ENCODE assay signal across 8 cellular contexts in genomic region chr7:128739048-128739962, GRCh38. TPM values are rescaled to one million over a fixed set of nuclear protein-coding genes. Genes with fewer than 3 reads are reported as not detected.
DNase-seq lines count a peak whose midpoint lies in the region; ATAC-seq and TF ChIP-seq lines count a peak whose summit lies in the region.

CALU (plus strand) TSS chr7:128739359; CDS start chr7:128748584, 9,225 bp downstream.

- peak within 1 kb of the TSS; percentile 15; the same call in 1 of the 2 replicates for H3K27ac ChIP-seq in KMS-11
- peak within 1 kb of the TSS; percentile 86 to 92 (median 86) for H3K27ac ChIP-seq in Peyer's patch
- H3K27ac ChIP-seq in esophagus muscularis mucosa (replicated peaks in 1 of 4) = peak within 1 kb of the TSS; percentile 91 to 99 (median 94)
- peak within 1 kb of the TSS; percentile 96 for H3K27ac ChIP-seq in muscle layer of duodenum (ENCODE audit: low read length)

- peak within 1 kb of the TSS; percentile 95 for H3K27ac Mint-ChIP-seq in activated T-cell treated with anti-CD3 and anti-CD28 coated beads, Interleukin-2, amount 50 U/mL, for 72 hours

- H3K9me3 ChIP-seq in Peyer's patch = no peaks in the 10 kb centered on the region
- no peaks in the 10 kb centered on the region for H3K9me3 ChIP-seq in esophagus muscularis mucosa
- H3K9me3 ChIP-seq in muscle layer of duodenum (ENCODE audit: control insufficient read depth in 1 of 2, low read length in 2 of 2) = no peaks in the 10 kb centered on the region

- DNase-seq in DMS53 treated with DMSO at 0.1 percent for 48 hours (lab: John Stamatoyannopoulos, UW; ENCODE audit: unreplicated experiment) (peak; percentile 97), Peyer's patch (peak; percentile 94 to 98 (median 97)), esophagus muscularis mucosa (ENCODE audit: extremely low spot score) (peak; percentile 99)
- peak; percentile 97 for DNase-seq in activated T-cell treated with anti-CD3 and anti-CD28 coated beads, Interleukin-2, amount 50 U/mL, for 72 hours
- peak; percentile 88 to 90 for DNase-seq in stimulated activated CD8-positive, alpha-beta memory T cell treated with anti-CD3 and anti-CD28 coated beads, Interleukin-7, amount 100 ng/mL, for 4 hours (ENCODE audit: low read depth in 2 of 2)

- H3K4me1 ChIP-seq in KMS-11 (ENCODE audit: low read depth, poor library complexity, severe bottlenecking) (peaks cover 22% of the 10 kb centered on the region), Peyer's patch (peaks cover 0 to 29% (median 0%) of the 10 kb centered on the region in 4 donors), esophagus muscularis mucosa (peaks cover 34 to 55% (median 54%) of the 10 kb centered on the region in 4 donors), muscle layer of duodenum (ENCODE audit: control insufficient read depth in 1 of 2, insufficient read depth in 2 of 2, low read length in 2 of 2) (peaks cover 11 to 22% of the 10 kb centered on the region in 2 donors)

- H3K4me3 Mint-ChIP-seq in activated T-cell treated with anti-CD3 and anti-CD28 coated beads, Interleukin-2, amount 50 U/mL, for 72 hours = peak within 1 kb of the TSS; percentile 89 to 99

- peak within 1 kb of the TSS; percentile 61; the same call in 1 of the 2 replicates for H3K9ac ChIP-seq in KMS-11

- TF ChIP-seq POLR2A in Peyer's patch (IDR thresholded peaks at IDR 0.05) = peak; percentile 73 to 81
- peak; percentile 96 for TF ChIP-seq POLR2A in esophagus muscularis mucosa (IDR thresholded peaks at IDR 0.05; ENCODE audit: low read depth)

- H3K36me3 Mint-ChIP-seq in activated T-cell treated with anti-CD3 and anti-CD28 coated beads, Interleukin-2, amount 50 U/mL, for 72 hours (ENCODE audit: insufficient read depth in 2 of 2) = peaks cover 3 to 4% of the 10 kb centered on the region in 2 donors

- peak; percentile 97 for ATAC-seq in GM21737 (IDR thresholded peaks at IDR 0.05; ENCODE audit: unreplicated experiment)
- ATAC-seq in activated T-cell treated with anti-CD3 and anti-CD28 coated beads, Interleukin-2, amount 50 U/mL, for 72 hours (replicated peaks in 1 of 2) = peak; percentile 97 to 98

- peaks cover 47% of the 10 kb centered on the region for H3K4me1 Mint-ChIP-seq in activated T-cell treated with anti-CD3 and anti-CD28 coated beads, Interleukin-2, amount 50 U/mL, for 72 hours (ENCODE audit: low read depth)

- H3K4me3 ChIP-seq in KMS-11 (IDR thresholded peaks at IDR 0.05; ENCODE audit: insufficient read depth, low read depth, low read length) (peak within 1 kb of the TSS; percentile 22), Peyer's patch (peak within 1 kb of the TSS; percentile 85 to 99 (median 92)), esophagus muscularis mucosa (peak within 1 kb of the TSS; percentile 78 to 97 (median 88)), muscle layer of duodenum (ENCODE audit: low read depth in 1 of 2, low read length in 2 of 2) (peak within 1 kb of the TSS; percentile 69 to 97)

- H4K20me1 ChIP-seq in KMS-11 (ENCODE audit: insufficient read depth) = peaks cover 18% of the 10 kb centered on the region; the same call in 1 of the 2 replicates

- intact Hi-C loops in esophagus muscularis mucosa (cut with DNase I) = loop anchor here (5.0 to 10.0 kb wide), 2 partner anchors 53 to 135 kb away; partner anchors contain the start of gene CCDC136

- WGBS in esophagus muscularis mucosa = 0% methylated on average over 21 of the region's 74 CpGs

- peaks cover 0 to 2% of the 10 kb centered on the region in 2 donors for H3K9me3 Mint-ChIP-seq in activated T-cell treated with anti-CD3 and anti-CD28 coated beads, Interleukin-2, amount 50 U/mL, for 72 hours

- TF ChIP-seq EP300 in esophagus muscularis mucosa (IDR thresholded peaks at IDR 0.05) = no peak

- no peaks in the 10 kb centered on the region for H3K27me3 ChIP-seq in KMS-11 (ENCODE audit: insufficient read depth, low read depth)
- H3K27me3 ChIP-seq in Peyer's patch = no peaks in the 10 kb centered on the region
- no peaks in the 10 kb centered on the region for H3K27me3 ChIP-seq in esophagus muscularis mucosa
- H3K27me3 ChIP-seq in muscle layer of duodenum (ENCODE audit: low read depth, low read length) = no peaks in the 10 kb centered on the region

- no peaks in the 10 kb centered on the region for H3K27me3 Mint-ChIP-seq in activated T-cell treated with anti-CD3 and anti-CD28 coated beads, Interleukin-2, amount 50 U/mL, for 72 hours (ENCODE audit: low read depth)

- H3K4me2 ChIP-seq in KMS-11 = peak within 1 kb of the TSS; percentile 100

- no peaks in the 10 kb centered on the region for H3K36me3 ChIP-seq in KMS-11 (ENCODE audit: insufficient read depth)
- no peaks in the 10 kb centered on the region for H3K36me3 ChIP-seq in Peyer's patch
- no peaks in the 10 kb centered on the region for H3K36me3 ChIP-seq in esophagus muscularis mucosa
- H3K36me3 ChIP-seq in muscle layer of duodenum (ENCODE audit: control insufficient read depth in 1 of 2, insufficient read depth in 2 of 2, low read length in 2 of 2) = peaks cover 0 to 22% of the 10 kb centered on the region in 2 donors

- peak within 1 kb of the TSS; percentile 96 for H2AFZ ChIP-seq in KMS-11 (ENCODE audit: low read depth)

- peaks cover 51% of the 10 kb centered on the region for H3K79me2 ChIP-seq in KMS-11 (ENCODE audit: insufficient read depth, low read depth)

- TF ChIP-seq CTCF in KMS-11 (conservative IDR thresholded peaks at IDR 0.05; ENCODE audit: low read depth, low read length) (no peak), Peyer's patch (IDR thresholded peaks at IDR 0.05) (no peak), esophagus muscularis mucosa (IDR thresholded peaks at IDR 0.05) (peak in 1 of 3 experiments; percentile 12)

RNA-seq across cellular contexts. Expression of gene CALU, which starts in this region (rescaled TPM):
- 10 to 100 TPM; 21.6 to 42.1 (median 27.6) TPM for total RNA-seq in Peyer's patch
- total RNA-seq in activated T-cell treated with anti-CD3 and anti-CD28 coated beads, Interleukin-2, amount 50 U/mL, for 72 hours = 10 to 100 TPM; 32.2 to 32.4 TPM
- 100 to 1,000 TPM; 188 to 269 (median 199) TPM for total RNA-seq in esophagus muscularis mucosa

Comparison
In these comparisons a context has a peak if more than half of its experiments do, and no peak if none do; other contexts are left out.
1. Peak in every context shown above with its lines: DNase-seq, ATAC-seq, H3K4me3 ChIP-seq and H3K27ac ChIP-seq.
2. RNA of gene CALU (total RNA-seq): 188 to 269 TPM in esophagus muscularis mucosa; 32.2 to 32.4 TPM in activated T-cell treated with anti-CD3 and anti-CD28 coated beads, Interleukin-2, amount 50 U/mL, for 72 hours and 21.6 to 42.1 TPM in Peyer's patch; every median in the first group is over 4 times any median in the second.
3. H3K27ac ChIP-seq: peak in every context shown above with its lines; median percentile 96 in muscle layer of duodenum; 94 in esophagus muscularis mucosa; 86 in Peyer's patch; 15 in KMS-11.
4. H3K4me3 ChIP-seq: peak in every context shown above with its lines; median percentile 92 in Peyer's patch; 88 in esophagus muscularis mucosa; 83 in muscle layer of duodenum; 22 in KMS-11.